ENCODE assay signal across 27 cellular contexts in the genomic region with DNA sequence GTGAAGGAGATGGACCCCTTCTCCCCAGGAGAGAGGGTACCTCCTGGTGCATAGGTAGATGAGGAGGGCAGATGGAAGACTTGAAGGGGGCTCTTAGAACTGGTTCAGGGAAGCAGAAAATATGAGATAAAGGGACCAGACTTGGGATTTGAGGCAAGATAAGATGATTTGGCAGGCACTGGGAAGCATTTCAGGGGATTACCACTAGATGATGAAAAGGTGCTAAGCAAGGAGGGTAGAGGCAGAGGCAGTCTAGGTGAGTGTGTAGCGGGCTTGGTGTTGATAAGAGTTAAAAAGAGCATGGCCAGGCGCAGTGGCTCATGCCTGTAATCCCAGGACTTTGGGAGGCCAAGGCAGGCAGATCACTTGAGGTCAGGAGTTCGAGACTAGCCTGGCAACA.
"Had no signal": no experiment of that assay in that cellular context is flagged by ENCODE, and none has a peak within 500 bp of the region (broad histone marks: within the 10 kb centered on the region; RNA-seq: fewer than 3 reads in every experiment).

No MANE protein-coding gene starts in this region.

- H3K27ac Mint-ChIP-seq: activated CD4-positive, alpha-beta memory T cell treated with anti-CD3 and anti-CD28 coated beads for 36 hours; activated CD4-positive, alpha-beta T cell treated with anti-CD3 and anti-CD28 coated beads for 36 hours; activated CD4-positive, alpha-beta T cell treated with anti-CD3 and anti-CD28 coated beads, Interleukin-2, amount 10 ng/mL, durations not matched to agents 24 days and 14 days; activated naive CD4-positive, alpha-beta T cell treated with anti-CD3 and anti-CD28 coated beads for 36 hours; activated naive CD4-positive, alpha-beta T cell treated with anti-CD3 and anti-CD28 coated beads, Interleukin-2, amount 50 U/mL, for 24 hours; activated naive CD8-positive, alpha-beta T cell treated with anti-CD3 and anti-CD28 coated beads, Interleukin-2, amount 10 ng/mL, durations not matched to agents 7 days and 5 days; activated T-helper 2 cell treated with anti-CD3 and anti-CD28 coated beads, Interferon-gamma antibody, Interleukin-2, Interleukin-4, amounts not matched to agents 10 μg/mL and 5 μg/mL and 100 μg/mL, durations not matched to agents 14 hours and 24 hours and 36 hours; effector memory CD8-positive, alpha-beta T cell; T-cell had no signal

- H3K4me1 ChIP-seq: esophagus squamous epithelium, gastroesophageal sphincter had no signal

- H3K4me1 Mint-ChIP-seq: activated naive CD4-positive, alpha-beta T cell treated with anti-CD3 and anti-CD28 coated beads, Interleukin-2, amount 50 U/mL, for 24 hours; activated naive CD8-positive, alpha-beta T cell treated with anti-CD3 and anti-CD28 coated beads, Interleukin-2, amount 10 ng/mL, durations not matched to agents 7 days and 5 days; T-cell had no signal

- H3K9me3 Mint-ChIP-seq: activated CD4-positive, alpha-beta memory T cell treated with anti-CD3 and anti-CD28 coated beads for 36 hours; activated CD4-positive, alpha-beta T cell treated with anti-CD3 and anti-CD28 coated beads, Interleukin-2, amount 10 ng/mL, durations not matched to agents 24 days and 14 days; activated naive CD4-positive, alpha-beta T cell treated with anti-CD3 and anti-CD28 coated beads for 36 hours; activated naive CD4-positive, alpha-beta T cell treated with anti-CD3 and anti-CD28 coated beads, Interleukin-2, amount 50 U/mL, for 24 hours; activated naive CD8-positive, alpha-beta T cell treated with anti-CD3 and anti-CD28 coated beads, Interleukin-2, amount 10 ng/mL, durations not matched to agents 7 days and 5 days; activated T-cell treated with anti-CD3 and anti-CD28 coated beads, Interleukin-2, amount 50 U/mL, for 4 hours; activated T-helper 2 cell treated with anti-CD3 and anti-CD28 coated beads, Interferon-gamma antibody, Interleukin-2, Interleukin-4, amounts not matched to agents 10 μg/mL and 5 μg/mL and 100 μg/mL, durations not matched to agents 14 hours and 24 hours and 36 hours; effector memory CD8-positive, alpha-beta T cell; T-cell had no signal

- H3K4me3 ChIP-seq: esophagus squamous epithelium, gastroesophageal sphincter, heart right ventricle had no signal

- H3K4me3 Mint-ChIP-seq: activated CD4-positive, alpha-beta memory T cell treated with anti-CD3 and anti-CD28 coated beads for 36 hours; activated CD4-positive, alpha-beta T cell treated with anti-CD3 and anti-CD28 coated beads for 36 hours; activated CD4-positive, alpha-beta T cell treated with anti-CD3 and anti-CD28 coated beads, Interleukin-2, amount 10 ng/mL, durations not matched to agents 24 days and 14 days; activated CD8-positive, alpha-beta T cell treated with anti-CD3 and anti-CD28 coated beads, Interleukin-2, amount 10 ng/mL, durations not matched to agents 7 days and 5 days; activated naive CD4-positive, alpha-beta T cell treated with anti-CD3 and anti-CD28 coated beads for 36 hours; activated naive CD4-positive, alpha-beta T cell treated with anti-CD3 and anti-CD28 coated beads, Interleukin-2, amount 50 U/mL, for 24 hours; activated naive CD8-positive, alpha-beta T cell treated with anti-CD3 and anti-CD28 coated beads, Interleukin-2, amount 10 ng/mL, durations not matched to agents 7 days and 5 days; activated T-cell treated with anti-CD3 and anti-CD28 coated beads, Interleukin-2, amount 50 U/mL, for 4 hours; effector memory CD8-positive, alpha-beta T cell; T-cell had no signal

- ATAC-seq: activated CD4-positive, alpha-beta T cell treated with anti-CD3 and anti-CD28 coated beads for 36 hours; activated CD8-positive, alpha-beta T cell treated with anti-CD3 and anti-CD28 coated beads, Interleukin-2, amount 10 ng/mL, durations not matched to agents 7 days and 5 days; activated T-cell treated with anti-CD3 and anti-CD28 coated beads, Interleukin-2, amount 50 U/mL, for 4 hours; effector memory CD8-positive, alpha-beta T cell; gastroesophageal sphincter; heart right ventricle; T-cell had no signal

- H3K36me3 ChIP-seq: esophagus squamous epithelium, gastroesophageal sphincter, heart right ventricle had no signal

- H3K27me3 Mint-ChIP-seq: activated CD4-positive, alpha-beta T cell treated with anti-CD3 and anti-CD28 coated beads, Interleukin-2, amount 10 ng/mL, durations not matched to agents 24 days and 14 days had no signal

- H3K27ac ChIP-seq: epithelial cell of prostate, esophagus squamous epithelium, gastroesophageal sphincter, heart right ventricle had no signal

- H3K36me3 Mint-ChIP-seq: activated naive CD4-positive, alpha-beta T cell treated with anti-CD3 and anti-CD28 coated beads, Interleukin-2, amount 50 U/mL, for 24 hours; activated naive CD8-positive, alpha-beta T cell treated with anti-CD3 and anti-CD28 coated beads, Interleukin-2, amount 10 ng/mL, durations not matched to agents 7 days and 5 days; T-cell had no signal

- DNase-seq: activated CD4-positive, alpha-beta memory T cell treated with anti-CD3 and anti-CD28 coated beads for 36 hours; activated CD4-positive, alpha-beta T cell treated with anti-CD3 and anti-CD28 coated beads for 36 hours; activated CD4-positive, alpha-beta T cell treated with anti-CD3 and anti-CD28 coated beads, Interleukin-2, amount 10 ng/mL, durations not matched to agents 24 days and 14 days; activated CD4-positive, CD25-positive, alpha-beta regulatory T cell; activated CD4-positive, CD25-positive, alpha-beta regulatory T cell treated with anti-CD3 and anti-CD28 coated beads, Interleukin-2, amount 50 U/mL, for 72 hours; activated CD8-positive, alpha-beta T cell treated with anti-CD3 and anti-CD28 coated beads, Interleukin-2, amount 10 ng/mL, durations not matched to agents 7 days and 5 days; activated effector memory CD4-positive, alpha-beta T cell treated with anti-CD3 and anti-CD28 coated beads, Interleukin-2, amount 50 U/mL, for 16 hours; activated naive CD4-positive, alpha-beta T cell treated with anti-CD3 and anti-CD28 coated beads for 36 hours; activated naive CD8-positive, alpha-beta T cell treated with anti-CD3 and anti-CD28 coated beads, Interleukin-2, amount 10 ng/mL, durations not matched to agents 7 days and 5 days; activated T-cell treated with anti-CD3 and anti-CD28 coated beads, Interleukin-2, amount 50 U/mL, for 4 hours; amniotic stem cell; anterior cingulate cortex; caudate nucleus; cortex of kidney; dermis blood vessel endothelial cell; effector CD4-positive, alpha-beta T cell; effector memory CD8-positive, alpha-beta T cell; esophagus squamous epithelium; foreskin melanocyte; heart right ventricle; SW 1271; T-cell; T-helper 2 cell had no signal

- H3K9me3 ChIP-seq: esophagus squamous epithelium, gastroesophageal sphincter, heart right ventricle had no signal
